Comparison of ENCODE assay signal across 12 cellular contexts in the genomic region with DNA sequence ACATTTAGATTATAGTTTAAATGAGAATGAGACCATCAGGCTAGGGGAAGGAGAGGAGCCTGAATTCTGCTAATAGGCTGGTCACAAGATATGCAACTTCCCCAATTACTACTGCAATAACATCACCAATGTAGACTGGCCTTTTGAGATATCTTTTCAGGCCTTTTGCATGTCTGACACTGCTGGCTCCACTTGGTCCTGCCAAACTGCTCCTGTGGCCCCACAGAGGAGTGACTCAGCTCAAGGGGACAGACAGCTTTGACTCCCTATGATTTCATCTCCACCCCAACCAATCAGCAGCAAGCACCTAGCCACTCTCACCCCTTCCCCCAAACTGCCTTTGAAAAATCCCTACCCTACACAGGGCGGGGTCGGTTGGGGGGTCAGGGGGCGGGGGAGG. TPM values are rescaled to one million over a fixed set of nuclear protein-coding genes. Genes with fewer than 3 reads are reported as not detected.
DNase-seq lines count a peak whose midpoint lies in the region; ATAC-seq and TF ChIP-seq lines count a peak whose summit lies in the region.
"Had no signal": no experiment of that assay in that cellular context is flagged by ENCODE, and none has a peak within 500 bp of the region (broad histone marks: within the 10 kb centered on the region; RNA-seq: fewer than 3 reads in every experiment).

No MANE protein-coding gene starts in this region.

- ATAC-seq in lung (ENCODE audit: insufficient read depth, low FRiP score), result peak; percentile 35

- no peak overlapping the region for H2AFZ ChIP-seq in smooth muscle cell (ENCODE audit: low read depth)

- H3K4me2 ChIP-seq in smooth muscle cell, result no peak overlapping the region

- peak overlapping the region in 1 of 2 donors; percentile 9 for H3K4me3 ChIP-seq in CD4-positive, alpha-beta memory T cell (ENCODE audit: low read length in 2 of 2)
- H3K4me3 ChIP-seq in lung (no peak overlapping the region), smooth muscle cell (no peak overlapping the region)

- TF ChIP-seq CTCF in lung (IDR thresholded peaks at IDR 0.05; ENCODE audit: control extremely low read depth, extremely low read depth) (no peak), smooth muscle cell (IDR thresholded peaks at IDR 0.05; ENCODE audit: borderline replicate concordance, insufficient read depth, poor library complexity, severe bottlenecking) (no peak)

- peak overlapping the region in 3 of 7 donors; percentile 99 to 100 (median 99) for H3K27ac Mint-ChIP-seq in CD4-positive, alpha-beta memory T cell
- peak overlapping the region in 2 of 3 donors; percentile 3 to 68 for H3K27ac Mint-ChIP-seq in IgD-negative memory B cell
- peak overlapping the region; percentile 77 for H3K27ac Mint-ChIP-seq in activated CD4-positive, alpha-beta memory T cell treated with anti-CD3 and anti-CD28 coated beads for 36 hours

- H4K20me1 ChIP-seq in smooth muscle cell (ENCODE audit: low read depth), result no peaks in the 10 kb centered on the region

- H3K4me1 Mint-ChIP-seq in CD4-positive, alpha-beta memory T cell, result peaks cover 47 to 76% (median 60%) of the 10 kb centered on the region in 4 donors
- peaks cover 15 to 22% (median 16%) of the 10 kb centered on the region in 3 donors for H3K4me1 Mint-ChIP-seq in IgD-negative memory B cell
- H3K4me1 Mint-ChIP-seq in activated CD4-positive, alpha-beta memory T cell treated with anti-CD3 and anti-CD28 coated beads for 36 hours (ENCODE audit: low read depth), result peaks cover 83% of the 10 kb centered on the region

- CTCF ChIA-PET in CD4-positive, alpha-beta memory T cell (lab: Charles Lee; ENCODE audit: partially characterized antibody), result interaction anchor here (0.8 to 10.5 kb wide), 9 partner anchors 9 to 36 kb away, joined by 3 to 160 read pairs (median 6); no protein-coding TSS in a partner anchor
- CTCF ChIA-PET in activated CD4-positive, alpha-beta memory T cell treated with anti-CD3 and anti-CD28 coated beads for 36 hours (lab: Charles Lee), result interaction anchor here (1.3 to 6.4 kb wide), 5 partner anchors 10 to 59 kb away, joined by 5 to 60 read pairs (median 16); no protein-coding TSS in a partner anchor

- intact Hi-C loops in CD4-positive, alpha-beta memory T cell (cut with micrococcal nuclease), result no loop called here
- intact Hi-C loops in activated CD4-positive, alpha-beta memory T cell treated with anti-CD3 and anti-CD28 coated beads for 36 hours (cut with micrococcal nuclease), result loop anchor here (1.0 kb wide), 1 partner anchor 22 kb away; the partner anchor contains the start of gene GPRIN3

- peak in 1 of 5 donors; percentile 63 for DNase-seq in CD4-positive, alpha-beta memory T cell
- peak; percentile 74 for DNase-seq in activated CD4-positive, alpha-beta memory T cell treated with anti-CD3 and anti-CD28 coated beads for 36 hours
- no peak for DNase-seq in lung (ENCODE audit: low spot score)
- no peak for DNase-seq in GM03348 (ENCODE audit: low spot score)
- no peak for DNase-seq in smooth muscle cell (lab: John Stamatoyannopoulos, UW; ENCODE audit: unreplicated experiment)
- DNase-seq in effector CD8-positive, alpha-beta T cell (lab: John Stamatoyannopoulos, UW), result no peak
- DNase-seq in germinal center (ENCODE audit: low spot score), result no peak
- DNase-seq: DND-41, kidney glomerular epithelial cell, T-helper 9 cell had no signal

- H3F3A ChIP-seq in smooth muscle cell (ENCODE audit: low read depth), result no peaks in the 10 kb centered on the region

- no peaks in the 10 kb centered on the region for H3K36me3 ChIP-seq in CD4-positive, alpha-beta memory T cell (ENCODE audit: insufficient read depth, low read length)
- no peaks in the 10 kb centered on the region for H3K36me3 ChIP-seq in lung (ENCODE audit: control insufficient read depth in 2 of 2, insufficient read depth in 2 of 2, low read length in 2 of 2)
- H3K36me3 ChIP-seq in smooth muscle cell (ENCODE audit: low read depth), result no peaks in the 10 kb centered on the region

- POLR2A ChIA-PET in CD4-positive, alpha-beta memory T cell (lab: Charles Lee; ENCODE audit: partially characterized antibody), result interaction anchor here (0.9 to 10.5 kb wide), 8 partner anchors 9 to 114 kb away, joined by 3 to 453 read pairs (median 33); partner anchors contain the start of gene GPRIN3
- POLR2A ChIA-PET in activated CD4-positive, alpha-beta memory T cell treated with anti-CD3 and anti-CD28 coated beads for 36 hours (lab: Charles Lee), result interaction anchor here (0.9 to 10.4 kb wide), 5 partner anchors 10 to 21 kb away, joined by 3 to 139 read pairs (median 11); no protein-coding TSS in a partner anchor

- H3K36me3 Mint-ChIP-seq in CD4-positive, alpha-beta memory T cell, result peaks cover 7 to 22% of the 10 kb centered on the region in 2 donors
- H3K36me3 Mint-ChIP-seq in IgD-negative memory B cell, result no peaks in the 10 kb centered on the region
- peaks cover 3% of the 10 kb centered on the region for H3K36me3 Mint-ChIP-seq in activated CD4-positive, alpha-beta memory T cell treated with anti-CD3 and anti-CD28 coated beads for 36 hours

- H3K9ac ChIP-seq in smooth muscle cell (ENCODE audit: low read depth), result no peak overlapping the region

- no peaks in the 10 kb centered on the region for H3K27me3 ChIP-seq in CD4-positive, alpha-beta memory T cell (ENCODE audit: insufficient read depth, low read length)
- H3K27me3 ChIP-seq in lung (ENCODE audit: control insufficient read depth, insufficient read depth) (no peaks in the 10 kb centered on the region), smooth muscle cell (ENCODE audit: low read depth) (no peaks in the 10 kb centered on the region)

- no peaks in the 10 kb centered on the region for H3K9me3 ChIP-seq in CD4-positive, alpha-beta memory T cell (ENCODE audit: control insufficient read depth in 1 of 2, low read length in 2 of 2)
- H3K9me3 ChIP-seq in lung (ENCODE audit: control insufficient read depth in 2 of 2, insufficient read depth in 1 of 2, low read length in 1 of 2) (no peaks in the 10 kb centered on the region), smooth muscle cell (replicated peaks; ENCODE audit: low read depth) (no peaks in the 10 kb centered on the region)

- H3K27ac ChIP-seq in CD4-positive, alpha-beta memory T cell (ENCODE audit: low read depth, low read length), result peak overlapping the region; percentile 86
- H3K27ac ChIP-seq in lung (ENCODE audit: low read depth in 1 of 2, low read length in 1 of 2) (peak overlapping the region in 1 of 2 donors; percentile 85), smooth muscle cell (ENCODE audit: low read depth) (no peak overlapping the region)

- no peaks in the 10 kb centered on the region for H3K27me3 Mint-ChIP-seq in CD4-positive, alpha-beta memory T cell
- H3K27me3 Mint-ChIP-seq in IgD-negative memory B cell, result peaks cover 4% of the 10 kb centered on the region
- no peaks in the 10 kb centered on the region for H3K27me3 Mint-ChIP-seq in activated CD4-positive, alpha-beta memory T cell treated with anti-CD3 and anti-CD28 coated beads for 36 hours

- H3K9me3 Mint-ChIP-seq in CD4-positive, alpha-beta memory T cell, result no peaks in the 10 kb centered on the region
- no peaks in the 10 kb centered on the region for H3K9me3 Mint-ChIP-seq in IgD-negative memory B cell
- no peaks in the 10 kb centered on the region for H3K9me3 Mint-ChIP-seq in activated CD4-positive, alpha-beta memory T cell treated with anti-CD3 and anti-CD28 coated beads for 36 hours

- WGBS in lung, 2 donors, result 90 to 91% methylated on average over 3 of the region's 3 CpGs
- WGBS in smooth muscle cell (ENCODE audit: low lambda C conversion rate), result 97% methylated on average over 3 of the region's 3 CpGs

- H3K79me2 ChIP-seq in smooth muscle cell (ENCODE audit: low read depth), result no peaks in the 10 kb centered on the region

- H3K4me1 ChIP-seq in CD4-positive, alpha-beta memory T cell (ENCODE audit: insufficient read depth, low read length), result peaks cover 97% of the 10 kb centered on the region
- H3K4me1 ChIP-seq in lung (ENCODE audit: control insufficient read depth in 2 of 2, insufficient read depth in 2 of 2, low read length in 2 of 2) (peaks cover 0 to 35% of the 10 kb centered on the region in 2 donors), smooth muscle cell (ENCODE audit: low read depth) (no peaks in the 10 kb centered on the region)

- H3K4me3 Mint-ChIP-seq in CD4-positive, alpha-beta memory T cell, result peak overlapping the region in 7 of 8 donors; percentile 83 to 91 (median 86)
- H3K4me3 Mint-ChIP-seq in IgD-negative memory B cell, result peak overlapping the region in 1 of 4 donors; percentile 70
- peak overlapping the region; percentile 40 for H3K4me3 Mint-ChIP-seq in activated CD4-positive, alpha-beta memory T cell treated with anti-CD3 and anti-CD28 coated beads for 36 hours

RNA-seq across cellular contexts. Expression of gene GPRIN3, which starts 22.8 kb away (rescaled TPM):
- 10 to 100 TPM; 32.5 TPM for total RNA-seq in CD4-positive, alpha-beta memory T cell
- polyA plus RNA-seq in CD4-positive, alpha-beta memory T cell, result 10 to 100 TPM in 1 of 2 donors, 1 to 10 TPM in 1; 6.9 to 18.9 TPM
- polyA plus RNA-seq in IgD-negative memory B cell, result 0.50 TPM
- 10 to 100 TPM; 20.0 to 22.7 TPM for total RNA-seq in activated CD4-positive, alpha-beta memory T cell treated with anti-CD3 and anti-CD28 coated beads for 36 hours
- 10 to 100 TPM in 1 of 2 donors, 1 to 10 TPM in 1; 5.4 to 14.4 TPM for total RNA-seq in lung
- 1 to 10 TPM; 1.6 to 3.2 TPM for polyA plus RNA-seq in lung
- total RNA-seq in smooth muscle cell, result 1.8 and 3.0 TPM in 2 replicates
- polyA plus RNA-seq in smooth muscle cell, result 0.25 and 0.47 TPM in 2 replicates
- total RNA-seq: MCF 10A had no signal
